Comparison of ENCODE assay signal across 8 cellular contexts in the genomic region with DNA sequence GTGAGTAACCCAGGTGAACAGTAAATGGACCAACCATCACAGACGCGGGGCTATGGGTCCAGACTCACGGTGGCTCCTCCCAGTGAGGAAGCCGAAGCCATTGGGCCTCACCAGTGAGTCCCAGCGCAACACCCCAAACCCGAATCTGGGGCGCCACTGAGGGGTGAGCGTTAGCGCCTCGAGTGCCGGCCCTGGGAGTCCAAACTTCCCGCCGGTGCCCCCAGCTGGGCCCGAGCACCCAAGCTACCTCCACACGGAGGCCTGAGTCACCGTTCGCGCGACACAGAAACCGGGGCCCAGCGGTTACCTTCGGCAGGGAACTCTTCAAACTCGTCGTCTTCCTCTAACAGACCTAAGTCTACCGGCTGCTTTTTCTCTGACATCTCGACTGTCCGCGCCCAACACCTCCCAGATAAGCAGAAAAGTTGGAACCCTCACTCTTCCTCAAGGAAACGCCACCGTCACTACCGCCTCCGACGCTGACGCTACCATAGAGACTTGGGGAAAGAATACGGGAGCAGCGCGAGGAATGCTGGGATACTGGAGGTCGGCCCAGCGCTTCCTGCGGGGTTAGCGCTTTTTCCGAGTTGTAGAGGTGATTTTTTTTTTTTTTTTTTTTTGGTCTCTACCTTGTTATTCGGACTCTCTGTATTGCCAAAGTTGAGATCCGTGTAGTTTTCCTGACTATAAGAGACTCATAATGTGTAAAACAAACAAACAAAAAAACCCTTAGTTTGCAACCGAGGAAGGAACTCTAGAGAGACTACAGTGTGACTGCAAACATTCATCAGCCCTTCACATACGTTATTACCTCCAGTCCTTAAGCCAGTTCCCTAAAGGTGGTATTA. TPM values are rescaled to one million over a fixed set of nuclear protein-coding genes. Genes with fewer than 3 reads are reported as not detected.
DNase-seq lines count a peak whose midpoint lies in the region; TF ChIP-seq lines count a peak whose summit lies in the region.

A gene (minus strand): TSS at position 466 of the 848 bp plus-strand sequence. CDS start 83 bp downstream, at position 383.

- H3K9me3 ChIP-seq in HAP-1 (no peaks in the 10 kb centered on the region), MM.1S (replicated peaks; ENCODE audit: insufficient read depth, low read length) (no peaks in the 10 kb centered on the region), SK-N-MC (ENCODE audit: low read depth, low read length) (no peaks in the 10 kb centered on the region; the same call in 1 of the 2 replicates)

- H3K4me2 ChIP-seq in MM.1S (ENCODE audit: low read depth, low read length): peak within 1 kb of the TSS; percentile 80

- DNase-seq in GF-D8 (lab: John Stamatoyannopoulos, UW): peak; percentile 72
- peak; percentile 78 to 86 for DNase-seq in HAP-1 (ENCODE audit: low spot score in 2 of 2)
- peak; percentile 80 for DNase-seq in MM.1S
- DNase-seq in SK-N-MC (ENCODE audit: low read depth, low spot score): peak; percentile 45
- peak; percentile 69 for DNase-seq in activated naive CD4-positive, alpha-beta T cell treated with anti-CD3 and anti-CD28 coated beads, Interleukin-2, amount 50 U/mL, for 16 hours
- DNase-seq in glomerular endothelial cell (ENCODE audit: extremely low read depth, low read depth, low spot score): peak; percentile 68
- DNase-seq in occipital lobe (lab: John Stamatoyannopoulos, UW): peak; percentile 79

- TF ChIP-seq CTCF in MM.1S (IDR thresholded peaks at IDR 0.05; ENCODE audit: low read length): no peak

- H3K36me3 ChIP-seq in HAP-1 (replicated peaks): peaks cover 14% of the 10 kb centered on the region
- H3K36me3 ChIP-seq in MM.1S (replicated peaks; ENCODE audit: insufficient read depth, low read length): no peaks in the 10 kb centered on the region; the same call in 1 of the 2 replicates
- peaks cover 29% of the 10 kb centered on the region for H3K36me3 ChIP-seq in SK-N-MC (ENCODE audit: insufficient read depth, low read length)

- H3K9ac ChIP-seq in MM.1S (ENCODE audit: low read length) (peak within 1 kb of the TSS; percentile 85), SK-N-MC (ENCODE audit: insufficient read length) (peak within 1 kb of the TSS; percentile 95)

- peaks cover 5% of the 10 kb centered on the region for H4K20me1 ChIP-seq in MM.1S (ENCODE audit: insufficient read depth, low read length)

- H3K4me1 ChIP-seq in HAP-1: peaks cover 19% of the 10 kb centered on the region
- H3K4me1 ChIP-seq in MM.1S (ENCODE audit: low read length): peaks cover 9% of the 10 kb centered on the region

- H3K4me3 ChIP-seq in HAP-1: peak within 1 kb of the TSS; percentile 71
- peak within 1 kb of the TSS; percentile 75 for H3K4me3 ChIP-seq in MM.1S (ENCODE audit: low read length)
- H3K4me3 ChIP-seq in SK-N-MC: peak within 1 kb of the TSS; percentile 97

- peak within 1 kb of the TSS; percentile 76 for H3K27ac ChIP-seq in MM.1S (ENCODE audit: low read length)
- H3K27ac ChIP-seq in SK-N-MC: peak within 1 kb of the TSS; percentile 75
- H3K27ac ChIP-seq in temporal lobe (ENCODE audit: low read depth, low read length): peak within 1 kb of the TSS; percentile 54

- H3K27me3 ChIP-seq in HAP-1 (ENCODE audit: low read depth): no peaks in the 10 kb centered on the region
- H3K27me3 ChIP-seq in MM.1S (replicated peaks; ENCODE audit: insufficient read depth, low read length): no peaks in the 10 kb centered on the region

- in situ Hi-C loops in HAP-1 (cut with MboI; ENCODE audit: low sequenced_read_pairs): loop anchor here (25.0 kb wide), 1 partner anchor 303 kb away; a partner anchor contains a TSS

- H2AFZ ChIP-seq in MM.1S (ENCODE audit: low read length): peak within 1 kb of the TSS; percentile 92

- H3F3A ChIP-seq in MM.1S (ENCODE audit: insufficient read depth, low read length): no peaks in the 10 kb centered on the region

- H3K79me2 ChIP-seq in MM.1S (ENCODE audit: low read length): peaks cover 49% of the 10 kb centered on the region

- H3K9me2 ChIP-seq in MM.1S (replicated peaks; ENCODE audit: insufficient read depth, low read length): no peaks in the 10 kb centered on the region

RNA-seq across cellular contexts. Expression of the gene that starts here (rescaled TPM):
- 25.6 and 34.8 TPM in 2 replicates for total RNA-seq in glomerular endothelial cell
- 22.0 TPM for total RNA-seq in occipital lobe
- total RNA-seq in temporal lobe: 19.2 TPM

Comparison
In these comparisons a context has a peak if more than half of its experiments do, and no peak if none do; other contexts are left out.
1. Peak in every context shown above with its lines: DNase-seq, H3K4me3 ChIP-seq and H3K27ac ChIP-seq.